In the genomic region with DNA sequence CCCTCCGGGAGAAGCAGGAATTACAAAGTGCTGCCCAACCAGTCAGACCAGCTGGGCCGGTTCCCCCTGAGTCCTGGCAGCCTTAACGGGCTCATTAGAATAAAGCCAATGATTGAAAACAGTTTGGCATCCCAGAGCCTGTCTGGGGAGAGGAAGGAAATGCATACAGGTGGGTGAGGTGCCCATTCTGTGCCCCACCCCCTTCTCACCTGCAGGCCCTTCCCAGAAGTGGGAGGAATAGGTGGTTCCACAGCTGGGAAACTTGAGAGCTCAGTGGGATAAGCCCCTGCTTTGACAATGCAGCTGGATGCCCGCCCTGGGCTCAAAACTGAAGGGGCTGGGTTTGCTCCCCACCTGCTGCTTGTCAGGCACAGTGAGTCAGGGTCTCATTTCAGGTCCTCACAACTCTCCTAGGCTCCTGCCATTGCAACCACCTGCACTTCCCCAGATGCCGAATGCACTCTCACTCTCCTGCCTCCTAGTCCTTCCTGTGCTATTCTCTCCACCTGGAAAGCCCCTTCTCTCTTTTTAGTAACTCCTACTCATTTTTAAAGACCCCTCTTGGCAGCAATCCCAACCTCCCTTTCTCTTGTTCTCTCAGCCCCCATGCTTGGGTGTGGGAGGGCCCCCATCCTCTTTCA, we compare ENCODE assay signal across 9 cellular contexts. TPM values are rescaled to one million over a fixed set of nuclear protein-coding genes. Genes with fewer than 3 reads are reported as not detected.
DNase-seq lines count a peak whose midpoint lies in the region; ATAC-seq and FAIRE-seq lines count a peak whose summit lies in the region.
"Had no signal": no experiment of that assay in that cellular context is flagged by ENCODE, and none has a peak within 500 bp of the region (broad histone marks: within the 10 kb centered on the region; RNA-seq: fewer than 3 reads in every experiment).

No MANE protein-coding gene starts in this region.

- no peak for ATAC-seq in activated CD4-positive, CD25-positive, alpha-beta regulatory T cell treated with anti-CD3 and anti-CD28 coated beads, Interleukin-2, amount 50 U/mL, for 24 hours
- ATAC-seq: gastroesophageal sphincter had no signal

- FAIRE-seq in small intestine (lab: Jason Lieb, UNC), result no peak

- no peaks in the 10 kb centered on the region for H3K9me3 ChIP-seq in small intestine (ENCODE audit: control insufficient read depth, low read depth)
- H3K9me3 ChIP-seq: gastroesophageal sphincter had no signal

- H3K36me3 ChIP-seq in small intestine (ENCODE audit: control insufficient read depth in 2 of 2, insufficient read depth in 2 of 2, low read length in 2 of 2), result no peaks in the 10 kb centered on the region
- H3K36me3 ChIP-seq: gastroesophageal sphincter had no signal

- no peaks in the 10 kb centered on the region for H3K27me3 ChIP-seq in small intestine (ENCODE audit: control insufficient read depth in 2 of 2, insufficient read depth in 2 of 2, low read length in 2 of 2)
- H3K27me3 ChIP-seq: gastroesophageal sphincter had no signal

- 13 to 59% (median 31%) methylated on average over 3 to 4 of the region's 5 CpGs for WGBS in small intestine, 3 donors

- no peak overlapping the region for H3K4me3 ChIP-seq in small intestine (ENCODE audit: low read depth in 1 of 2, low read length in 2 of 2)
- H3K4me3 ChIP-seq: gastroesophageal sphincter, smooth muscle cell had no signal

- H3K27ac ChIP-seq in small intestine (ENCODE audit: low read depth in 1 of 2, low read length in 1 of 2), result no peak overlapping the region
- H3K27ac ChIP-seq: gastroesophageal sphincter had no signal

- DNase-seq in HPDE6-E6E7 (ENCODE audit: extremely low spot score) (peak; percentile 58), NCI-H345 treated with DMSO at 0.1 percent for 48 hours (lab: John Stamatoyannopoulos, UW; ENCODE audit: unreplicated experiment) (peak; percentile 88), iPS DF 19.7 (ENCODE audit: low read depth, low spot score) (peak; percentile 91), small intestine (peak; percentile 57), occipital lobe (lab: John Stamatoyannopoulos, UW) (no peak), NCI-H1930 (lab: John Stamatoyannopoulos, UW) (no peak)

- H3K4me1 ChIP-seq in small intestine (ENCODE audit: control insufficient read depth in 2 of 2, insufficient read depth in 1 of 2, low read depth in 1 of 2, low read length in 1 of 2), result peaks cover 3% of the 10 kb centered on the region in 2 donors

RNA-seq across cellular contexts. Expression of a gene that starts 5.5 kb away (rescaled TPM):
- 1 to 10 TPM; 1.1 to 9.5 (median 1.6) TPM for polyA plus RNA-seq in small intestine
- 6.6 TPM for total RNA-seq in occipital lobe

RNA-seq across cellular contexts. Expression of a gene that starts 46.7 kb away (rescaled TPM):
- polyA plus RNA-seq in small intestine, result 10 to 100 TPM in 2 of 3 donors, 1 to 10 TPM in 1; 4.4 to 19.2 (median 15.2) TPM
- total RNA-seq in occipital lobe, result 4.2 TPM

Comparison
In these comparisons a context has a peak if more than half of its experiments do, and no peak if none do; other contexts are left out.
1. DNase-seq: peak in HPDE6-E6E7 (single experiment), NCI-H345 treated with DMSO at 0.1 percent for 48 hours (single experiment), iPS DF 19.7 (single experiment) and small intestine (single experiment); none in occipital lobe (single experiment) and NCI-H1930 (0 of 2).